Comparison of ENCODE assay signal across 19 cellular contexts in the genomic region with DNA sequence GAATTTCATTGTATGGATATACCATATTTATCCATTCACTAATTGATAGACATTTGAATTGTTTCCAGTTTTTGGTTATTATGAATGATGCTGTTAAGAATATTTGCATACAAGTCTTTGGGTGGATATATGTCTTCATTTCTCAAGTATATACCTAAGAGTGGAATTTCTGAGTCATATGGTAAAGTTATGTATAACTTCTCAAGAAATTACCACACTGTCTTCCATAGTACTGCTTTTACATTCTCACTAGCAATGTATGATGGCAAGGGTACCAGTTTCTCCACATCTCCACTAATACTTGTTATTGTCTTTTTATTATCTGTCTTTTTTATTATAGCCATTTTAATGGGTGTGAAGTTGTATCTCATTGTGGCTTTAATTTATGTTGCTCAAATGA.
"Had no signal": no experiment of that assay in that cellular context is flagged by ENCODE, and none has a peak within 500 bp of the region (broad histone marks: within the 10 kb centered on the region; RNA-seq: fewer than 3 reads in every experiment).

No MANE protein-coding gene starts in this region.

- H3K9me3 Mint-ChIP-seq: activated CD4-positive, alpha-beta memory T cell treated with anti-CD3 and anti-CD28 coated beads, Interleukin-2, amount 10 ng/mL, durations not matched to agents 7 days and 5 days; naive B cell; neural progenitor cell had no signal

- H3K27me3 Mint-ChIP-seq: activated CD4-positive, alpha-beta memory T cell treated with anti-CD3 and anti-CD28 coated beads, Interleukin-2, amount 10 ng/mL, durations not matched to agents 7 days and 5 days; naive B cell had no signal

- DNase-seq: activated CD4-positive, alpha-beta memory T cell treated with anti-CD3 and anti-CD28 coated beads, Interleukin-2, amount 10 ng/mL, durations not matched to agents 7 days and 5 days; activated naive CD4-positive, alpha-beta T cell; amniotic stem cell; esophagus squamous epithelium; gastrocnemius medialis; hippocampal formation; kidney glomerular epithelial cell; left lung; naive B cell; posterior cingulate gyrus; small intestine; stimulated activated CD4-positive, alpha-beta T cell treated with anti-CD3 and anti-CD28 coated beads, Interleukin-2, amount 100 ng/mL, for 24 hours; stimulated activated naive CD4-positive, alpha-beta T cell; substantia nigra; thyroid gland; upper lobe of right lung; WERI-Rb-1 had no signal

- H3K36me3 Mint-ChIP-seq: naive B cell had no signal

- H3K4me3 Mint-ChIP-seq: activated CD4-positive, alpha-beta memory T cell treated with anti-CD3 and anti-CD28 coated beads, Interleukin-2, amount 10 ng/mL, durations not matched to agents 7 days and 5 days; naive B cell; neural progenitor cell had no signal

- H3K4me1 Mint-ChIP-seq: neural progenitor cell had no signal

- ATAC-seq: gastrocnemius medialis, left lung, sciatic nerve, upper lobe of right lung had no signal

- H3K27ac Mint-ChIP-seq: activated CD4-positive, alpha-beta memory T cell treated with anti-CD3 and anti-CD28 coated beads, Interleukin-2, amount 10 ng/mL, durations not matched to agents 7 days and 5 days; neural progenitor cell had no signal
